ENCODE assay signal across 8 cellular contexts in genomic region chr6:17865798-17866725, GRCh38.
DNase-seq lines count a peak whose midpoint lies in the region; ATAC-seq and TF ChIP-seq lines count a peak whose summit lies in the region.

No MANE protein-coding gene starts in this region.

- no peaks in the 10 kb centered on the region for H3K4me1 Mint-ChIP-seq in stimulated activated effector memory CD8-positive, alpha-beta T cell treated with anti-CD3 and anti-CD28 coated beads, Interleukin-12 subunit alpha, Interleukin-12 subunit beta, amount 100 ng/mL, for 72 hours

- H3K27ac ChIP-seq in ovary, result no peak overlapping the region

- H3K9me3 Mint-ChIP-seq in stimulated activated effector memory CD8-positive, alpha-beta T cell treated with anti-CD3 and anti-CD28 coated beads, Interleukin-12 subunit alpha, Interleukin-12 subunit beta, amount 100 ng/mL, for 72 hours, result no peaks in the 10 kb centered on the region

- no peak for TF ChIP-seq EP300 in ovary (IDR thresholded peaks at IDR 0.05)

- H3K27me3 ChIP-seq in ovary, result no peaks in the 10 kb centered on the region

- H3K36me3 Mint-ChIP-seq in stimulated activated effector memory CD8-positive, alpha-beta T cell treated with anti-CD3 and anti-CD28 coated beads, Interleukin-12 subunit alpha, Interleukin-12 subunit beta, amount 100 ng/mL, for 72 hours, result no peaks in the 10 kb centered on the region

- no peak overlapping the region for H3K4me3 Mint-ChIP-seq in stimulated activated effector memory CD8-positive, alpha-beta T cell treated with anti-CD3 and anti-CD28 coated beads, Interleukin-12 subunit alpha, Interleukin-12 subunit beta, amount 100 ng/mL, for 72 hours

- no peak overlapping the region for H3K27ac Mint-ChIP-seq in stimulated activated effector memory CD8-positive, alpha-beta T cell treated with anti-CD3 and anti-CD28 coated beads, Interleukin-12 subunit alpha, Interleukin-12 subunit beta, amount 100 ng/mL, for 72 hours

- intact Hi-C loops in ovary (cut with DNase I), result no loop called here

- peak in 11 of 14 donors; percentile 6 to 82 (median 28) for DNase-seq in C1 segment of cervical spinal cord (lab: John Stamatoyannopoulos, UW)
- peak; percentile 74 for DNase-seq in T1000 (lab: John Stamatoyannopoulos, UW)
- DNase-seq in glomerular endothelial cell (ENCODE audit: extremely low read depth, low read depth, low spot score), result peak; percentile 77
- peak; percentile 31 to 56 (median 39) for DNase-seq in ovary
- no peak for DNase-seq in COLO668 (lab: John Stamatoyannopoulos, UW; ENCODE audit: unreplicated experiment)
- DNase-seq in stimulated activated effector memory CD8-positive, alpha-beta T cell treated with anti-CD3 and anti-CD28 coated beads, Interleukin-12 subunit alpha, Interleukin-12 subunit beta, amount 100 ng/mL, for 72 hours (ENCODE audit: low spot score in 2 of 2), result no peak
- no peak for DNase-seq in NK-92 (lab: John Stamatoyannopoulos, UW; ENCODE audit: unreplicated experiment)
- no peak for DNase-seq in cerebellar nuclear complex (lab: John Stamatoyannopoulos, UW)

- 67 to 80% (median 74%) methylated on average over 6 of the region's 6 CpGs for WGBS in ovary, 3 donors

- no peak for TF ChIP-seq POLR2A in ovary (IDR thresholded peaks at IDR 0.05)

- no peak overlapping the region for H3K4me3 ChIP-seq in ovary

- no peaks in the 10 kb centered on the region for H3K36me3 ChIP-seq in ovary

- no peak for TF ChIP-seq CTCF in ovary (IDR thresholded peaks at IDR 0.05)

- no peaks in the 10 kb centered on the region for H3K9me3 ChIP-seq in ovary

- H3K4me1 ChIP-seq in ovary (ENCODE audit: insufficient read depth), result peaks cover 12% of the 10 kb centered on the region

- ATAC-seq in stimulated activated effector memory CD8-positive, alpha-beta T cell treated with anti-CD3 and anti-CD28 coated beads, Interleukin-12 subunit alpha, Interleukin-12 subunit beta, amount 100 ng/mL, for 72 hours, result no peak

Comparison
In these comparisons a context has a peak if more than half of its experiments do, and no peak if none do; other contexts are left out.
1. DNase-seq: peak in C1 segment of cervical spinal cord (11 of 14), T1000 (single experiment), glomerular endothelial cell (single experiment) and ovary (5 of 5); none in COLO668 (single experiment), stimulated activated effector memory CD8-positive, alpha-beta T cell treated with anti-CD3 and anti-CD28 coated beads, Interleukin-12 subunit alpha, Interleukin-12 subunit beta, amount 100 ng/mL, for 72 hours (0 of 2), NK-92 (single experiment) and cerebellar nuclear complex (0 of 2).